Comparison of ENCODE assay signal across 25 cellular contexts in the genomic region with DNA sequence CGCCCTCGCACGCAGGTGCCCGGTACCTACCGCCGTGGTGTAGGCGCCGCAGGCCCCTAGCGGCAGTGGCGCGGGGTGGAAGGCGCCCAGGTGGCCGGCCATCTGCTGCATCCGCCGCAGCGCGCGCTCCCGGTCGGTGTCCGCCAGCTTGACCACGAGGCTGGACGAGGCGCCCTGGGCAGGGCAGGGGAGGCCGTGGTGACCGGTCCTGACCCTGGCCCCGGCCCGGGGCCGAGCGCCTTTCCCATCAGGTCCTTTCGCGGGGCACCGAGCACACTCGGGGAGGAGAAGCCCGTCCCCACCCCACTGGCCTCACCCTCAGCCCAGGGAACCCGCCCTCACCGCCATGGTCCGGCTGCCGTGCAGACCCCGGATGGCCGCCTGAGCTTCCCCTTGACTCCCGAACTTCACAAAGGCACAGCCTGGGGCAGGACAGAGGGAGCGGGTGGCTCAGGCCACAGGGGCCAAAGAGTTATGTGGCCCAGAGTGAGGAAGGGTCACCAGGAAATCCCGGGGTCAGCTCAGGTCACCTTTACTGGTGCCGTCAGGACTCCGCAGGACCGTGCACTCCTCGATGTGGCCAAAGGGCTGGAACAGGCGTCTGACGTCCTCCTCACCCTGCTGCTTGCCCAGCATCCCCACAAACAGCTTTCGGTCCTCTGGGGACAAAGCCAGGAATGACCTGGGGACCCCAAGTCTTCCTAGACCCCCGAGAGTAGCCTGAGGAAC. TPM values are rescaled to one million over a fixed set of nuclear protein-coding genes. Genes with fewer than 3 reads are reported as not detected.
"Had no signal": no experiment of that assay in that cellular context is flagged by ENCODE, and none has a peak within 500 bp of the region (broad histone marks: within the 10 kb centered on the region; RNA-seq: fewer than 3 reads in every experiment).

No MANE protein-coding gene starts in this region.

- H3K4me1 Mint-ChIP-seq: immature natural killer cell, nephron had no signal

- H3K27me3 ChIP-seq: esophagus muscularis mucosa, gastrocnemius medialis, neutrophil, right atrium auricular region, sigmoid colon, tibial artery, upper lobe of left lung, vagina had no signal

- H3K27me3 Mint-ChIP-seq: dendritic cell treated with granulocyte-macrophage colony-stimulating factor and Interleukin-4, amounts not matched to agents 40 ng/mL and 50 ng/mL, for 4 days; effector memory CD8-positive, alpha-beta T cell had no signal

- ATAC-seq: effector memory CD8-positive, alpha-beta T cell; gastrocnemius medialis; left cardiac atrium had no signal

- H3K4me3 ChIP-seq: esophagus muscularis mucosa, gastrocnemius medialis, left ventricle myocardium inferior, lung, right atrium auricular region, sigmoid colon, skin epidermis, tibial artery, upper lobe of left lung, vagina had no signal

- DNase-seq: effector memory CD8-positive, alpha-beta T cell; gastrocnemius medialis; immature natural killer cell; left cardiac atrium; left ventricle myocardium inferior; mesenchymal stem cell; midbrain; sigmoid colon; stimulated activated CD4-positive, alpha-beta T cell treated with anti-CD3 and anti-CD28 coated beads, Interleukin-2, amount 100 ng/mL, for 24 hours; stimulated activated CD4-positive, alpha-beta T cell treated with anti-CD3 and anti-CD28 coated beads, Interleukin-4, amount 100 ng/mL, for 4 hours; stimulated activated naive CD4-positive, alpha-beta T cell; tibial artery had no signal

- H3K27ac ChIP-seq: epithelial cell of prostate, esophagus muscularis mucosa, gastrocnemius medialis, left ventricle myocardium inferior, neutrophil, right atrium auricular region, sigmoid colon, skin epidermis, tibial artery, upper lobe of left lung, vagina had no signal

- H3K4me1 ChIP-seq: esophagus muscularis mucosa, gastrocnemius medialis, left ventricle myocardium inferior, right atrium auricular region, sigmoid colon, tibial artery, upper lobe of left lung, vagina had no signal

- H3K9me3 ChIP-seq: esophagus muscularis mucosa, gastrocnemius medialis, left ventricle myocardium inferior, neutrophil, right atrium auricular region, sigmoid colon, tibial artery, upper lobe of left lung, vagina had no signal

- H3K36me3 ChIP-seq: gastrocnemius medialis, left ventricle myocardium inferior, right atrium auricular region, sigmoid colon, tibial artery, upper lobe of left lung, vagina had no signal

- H3K9me3 Mint-ChIP-seq: dendritic cell treated with granulocyte-macrophage colony-stimulating factor and Interleukin-4, amounts not matched to agents 40 ng/mL and 50 ng/mL, for 4 days; effector memory CD8-positive, alpha-beta T cell; immature natural killer cell; nephron had no signal

- H3K27ac Mint-ChIP-seq: dendritic cell treated with granulocyte-macrophage colony-stimulating factor and Interleukin-4, amounts not matched to agents 40 ng/mL and 50 ng/mL, for 4 days; immature natural killer cell; nephron had no signal

- H3K4me3 Mint-ChIP-seq: dendritic cell treated with granulocyte-macrophage colony-stimulating factor and Interleukin-4, amounts not matched to agents 40 ng/mL and 50 ng/mL, for 4 days; effector memory CD8-positive, alpha-beta T cell; immature natural killer cell; nephron had no signal

- FAIRE-seq: colon, keratinocyte had no signal

RNA-seq across cellular contexts. Expression of a gene that starts 30.2 kb away (rescaled TPM):
- total RNA-seq: fibroblast of villous mesenchyme had no signal
